Comparison of ENCODE assay signal across 14 cellular contexts in genomic region chr7:78939669-78940068, GRCh38.
"Had no signal": no experiment of that assay in that cellular context is flagged by ENCODE, and none has a peak within 500 bp of the region (broad histone marks: within the 10 kb centered on the region; RNA-seq: fewer than 3 reads in every experiment).

No MANE protein-coding gene starts in this region.

- H3K36me3 ChIP-seq: gastroesophageal sphincter, ovary, sigmoid colon had no signal

- H3K4me3 ChIP-seq: body of pancreas, gastroesophageal sphincter, ovary, sigmoid colon had no signal

- H3K27ac ChIP-seq: body of pancreas, gastroesophageal sphincter, ovary, sigmoid colon had no signal

- H3K4me1 ChIP-seq: body of pancreas, gastroesophageal sphincter, sigmoid colon had no signal

- H3K27me3 ChIP-seq: body of pancreas, gastroesophageal sphincter, ovary, sigmoid colon had no signal

- H3K9me3 ChIP-seq: body of pancreas, gastroesophageal sphincter, ovary, sigmoid colon had no signal

- DNase-seq: activated CD4-positive, alpha-beta T cell treated with anti-CD3 and anti-CD28 coated beads, Interleukin-2, amount 50 U/mL, for 1 hour; activated T-cell treated with anti-CD3 and anti-CD28 coated beads for 4 hours; amniotic stem cell; body of pancreas; central memory CD4-positive, alpha-beta T cell; cortex of kidney; effector memory CD4-positive, alpha-beta T cell; kidney glomerular epithelial cell; ovary; sigmoid colon; stimulated activated naive CD4-positive, alpha-beta T cell; substantia nigra; trophoblast cell had no signal
